ENCODE assay signal across 1 cellular context in the genomic region with DNA sequence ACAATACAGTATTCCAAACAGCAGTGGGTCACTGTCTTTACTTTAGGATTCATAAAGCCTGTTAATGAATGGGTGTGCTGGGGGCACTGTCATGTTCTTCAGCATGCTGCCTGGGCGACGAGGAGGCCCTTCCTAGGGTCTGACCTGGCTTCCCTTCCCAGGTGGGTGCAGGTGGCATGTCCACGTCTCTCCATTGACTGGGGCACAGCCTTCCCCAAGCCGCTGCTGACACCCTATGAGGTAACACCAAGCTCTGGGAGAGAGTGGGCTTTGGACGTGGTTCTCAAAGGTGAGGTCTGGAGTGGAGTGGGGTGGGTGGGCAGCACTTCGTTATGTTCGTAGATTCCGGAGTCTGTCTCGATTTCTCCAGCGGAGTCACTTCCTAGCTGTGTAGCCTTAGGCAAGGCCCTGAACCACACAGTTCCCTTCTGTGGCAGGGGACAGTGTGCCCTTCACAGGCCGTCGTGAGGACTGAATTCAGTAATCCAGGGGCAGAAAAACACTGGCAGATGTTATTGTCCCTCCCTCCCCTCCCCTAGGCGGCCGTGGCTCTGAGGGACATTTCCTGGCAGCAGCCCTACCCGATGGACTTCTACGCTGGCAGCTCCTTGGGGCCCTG.
TF ChIP-seq lines count a peak whose summit lies in the region.

No MANE protein-coding gene starts in this region.

TF ChIP-seq in HCT116, 20 proteins besides CTCF, POLR2A, EP300 and RAD21 (continued from another document):
- TF ChIP-seq, protein P1, sequence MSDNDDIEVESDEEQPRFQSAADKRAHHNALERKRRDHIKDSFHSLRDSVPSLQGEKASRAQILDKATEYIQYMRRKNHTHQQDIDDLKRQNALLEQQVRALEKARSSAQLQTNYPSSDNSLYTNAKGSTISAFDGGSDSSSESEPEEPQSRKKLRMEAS (IDR thresholded peaks at IDR 0.05), result no peak
- TF ChIP-seq ZNF274 (IDR thresholded peaks at IDR 0.05; ENCODE audit: low read depth, low read length), result no peak
- TF ChIP-seq FOSL1 (IDR thresholded peaks at IDR 0.05; ENCODE audit: low read depth), result no peak
- TF ChIP-seq SRF (IDR thresholded peaks at IDR 0.05; ENCODE audit: low read depth), result no peak
- TF ChIP-seq, protein P2, sequence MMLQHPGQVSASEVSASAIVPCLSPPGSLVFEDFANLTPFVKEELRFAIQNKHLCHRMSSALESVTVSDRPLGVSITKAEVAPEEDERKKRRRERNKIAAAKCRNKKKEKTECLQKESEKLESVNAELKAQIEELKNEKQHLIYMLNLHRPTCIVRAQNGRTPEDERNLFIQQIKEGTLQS (IDR thresholded peaks at IDR 0.05), result no peak
- no peak for TF ChIP-seq YY1 (IDR thresholded peaks at IDR 0.05; ENCODE audit: extremely low read depth, insufficient replicate concordance, low read depth, low read length)
- no peak for TF ChIP-seq JUND (IDR thresholded peaks at IDR 0.05)
- no peak for TF ChIP-seq POLR2AphosphoS5 (IDR thresholded peaks at IDR 0.05; ENCODE audit: low read depth, low read length)
- no peak for TF ChIP-seq EGR1 (IDR thresholded peaks at IDR 0.05; ENCODE audit: low read depth)
- TF ChIP-seq TCF7L2 (IDR thresholded peaks at IDR 0.05; ENCODE audit: borderline replicate concordance, extremely low read depth, insufficient read depth, insufficient read length), result no peak
- TF ChIP-seq ZFX (IDR thresholded peaks at IDR 0.05), result no peak
- no peak for TF ChIP-seq EZH2 (IDR thresholded peaks at IDR 0.05)
- no peak for TF ChIP-seq CBX3 (IDR thresholded peaks at IDR 0.05; ENCODE audit: low read depth)
- no peak for TF ChIP-seq EZH2phosphoT487 (IDR thresholded peaks at IDR 0.05; ENCODE audit: borderline replicate concordance)
TF ChIP-seq in HCT116: peak in this region for 0.
